In the genomic region with DNA sequence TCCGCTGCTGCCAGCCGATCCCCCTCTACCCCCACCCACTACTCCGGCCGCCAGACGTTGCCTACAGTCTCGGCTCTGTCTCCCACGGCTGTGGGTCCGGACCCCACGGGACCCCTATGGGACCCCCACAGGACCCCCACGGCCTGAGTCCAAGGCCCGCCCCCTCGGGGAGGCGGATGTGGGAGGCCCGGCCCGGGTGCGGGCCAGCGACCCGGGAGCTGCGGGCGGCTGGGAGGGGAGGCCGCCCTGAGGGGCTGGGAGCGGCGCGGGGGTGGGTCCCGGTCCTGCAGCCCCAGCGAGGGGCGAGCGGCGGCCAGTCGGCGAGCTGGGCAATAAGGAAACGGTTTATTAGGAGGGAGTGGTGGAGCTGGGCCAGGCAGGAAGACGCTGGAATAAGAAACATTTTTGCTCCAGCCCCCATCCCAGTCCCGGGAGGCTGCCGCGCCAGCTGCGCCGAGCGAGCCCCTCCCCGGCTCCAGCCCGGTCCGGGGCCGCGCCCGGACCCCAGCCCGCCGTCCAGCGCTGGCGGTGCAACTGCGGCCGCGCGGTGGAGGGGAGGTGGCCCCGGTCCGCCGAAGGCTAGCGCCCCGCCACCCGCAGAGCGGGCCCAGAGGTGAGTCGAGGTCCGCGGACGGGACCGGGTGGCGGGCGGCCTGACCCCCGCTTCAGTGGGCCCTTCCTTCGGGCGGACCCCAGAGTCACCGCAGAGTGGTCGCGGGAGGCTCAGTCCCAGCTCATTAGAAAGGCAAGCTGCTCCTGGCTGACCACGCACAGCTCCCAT, we compare ENCODE assay signal across 9 cellular contexts. TPM values are rescaled to one million over a fixed set of nuclear protein-coding genes. Genes with fewer than 3 reads are reported as not detected.
A peak's percentile ranks its signal among the peaks of the same experiment; 100 is the strongest.
DNase-seq lines count a peak whose midpoint lies in the region; TF ChIP-seq lines count a peak whose summit lies in the region.
"Had no signal": no experiment of that assay in that cellular context is flagged by ENCODE, and none has a peak within 500 bp of the region (broad histone marks: within the 10 kb centered on the region; RNA-seq: fewer than 3 reads in every experiment).

A gene (plus strand): TSS at position 422 of the 781 bp plus-strand sequence. CDS start 4,971 bp downstream, outside the sequence.

- H3K9me3 ChIP-seq in esophagus (ENCODE audit: control insufficient read depth in 2 of 2, insufficient read depth in 1 of 2, low read depth in 1 of 2, low read length in 1 of 2) (no peaks in the 10 kb centered on the region), suprapubic skin (no peaks in the 10 kb centered on the region)

- TF ChIP-seq CTCF in suprapubic skin (IDR thresholded peaks at IDR 0.05) = no peak

- DNase-seq in mesenteric fat pad (ENCODE audit: low spot score) (peak; percentile 88), suprapubic skin (ENCODE audit: low spot score in 2 of 2) (peak in 1 of 2 donors; percentile 71), NCI-H510A (lab: John Stamatoyannopoulos, UW) (no peak), NOMO-1 treated with dmso at 0.1 percent for 144 hours (lab: John Stamatoyannopoulos, UW; ENCODE audit: unreplicated experiment) (no peak), NCI-H69 (lab: John Stamatoyannopoulos, UW) (no peak), OCI-M2 (lab: John Stamatoyannopoulos, UW; ENCODE audit: unreplicated experiment) (no peak)
- DNase-seq: NCI-H1105 treated with DMSO at 0.1 percent for 48 hours had no signal

- WGBS in esophagus, 2 donors = 11 to 12% methylated on average over 73 to 74 of the region's 74 CpGs
- whole genome bisulfite sequencing in suprapubic skin = 0% methylated on average over 12 of the region's 74 CpGs

- H3K4me1 ChIP-seq in esophagus (ENCODE audit: control insufficient read depth in 2 of 2, insufficient read depth in 2 of 2, low read length in 1 of 2) (peaks cover 0 to 4% of the 10 kb centered on the region in 2 donors), suprapubic skin (peaks cover 73% of the 10 kb centered on the region)

- TF ChIP-seq RAD21 in Ishikawa (IDR thresholded peaks at IDR 0.05; ENCODE audit: low read depth) = no peak

- H3K27ac ChIP-seq in esophagus (ENCODE audit: low read depth in 2 of 2, low read length in 1 of 2) = peak within 1 kb of the TSS; percentile 78 to 86
- peak within 1 kb of the TSS; percentile 92 for H3K27ac ChIP-seq in suprapubic skin

- H3K4me3 ChIP-seq in esophagus (ENCODE audit: low read depth in 1 of 2, low read length in 2 of 2) = peak within 1 kb of the TSS; percentile 30 to 44
- peak within 1 kb of the TSS; percentile 58 for H3K4me3 ChIP-seq in suprapubic skin

- TF ChIP-seq EP300 in Ishikawa (IDR thresholded peaks at IDR 0.05; ENCODE audit: borderline replicate concordance) = no peak
- no peak for TF ChIP-seq EP300 in suprapubic skin (IDR thresholded peaks at IDR 0.05)

- no peak for TF ChIP-seq POLR2A in suprapubic skin (IDR thresholded peaks at IDR 0.05)

- H3K27me3 ChIP-seq in esophagus (ENCODE audit: control insufficient read depth in 1 of 2, insufficient read depth in 2 of 2, low read length in 2 of 2) (peaks cover 0 to 6% of the 10 kb centered on the region in 2 donors), suprapubic skin (peaks cover 11% of the 10 kb centered on the region)

- H3K36me3 ChIP-seq in esophagus (ENCODE audit: control insufficient read depth in 2 of 2, insufficient read depth in 2 of 2, low read length in 1 of 2) (no peaks in the 10 kb centered on the region), suprapubic skin (no peaks in the 10 kb centered on the region)

TF ChIP-seq in Ishikawa, 13 proteins besides CTCF, POLR2A, EP300 and RAD21:
- TF ChIP-seq ZBTB7A (IDR thresholded peaks at IDR 0.05; ENCODE audit: low read depth) = peak; percentile 40; the same call in 1 of the 2 replicates
- TF ChIP-seq CEBPB (IDR thresholded peaks at IDR 0.05) = no peak
- TF ChIP-seq, protein P1, sequence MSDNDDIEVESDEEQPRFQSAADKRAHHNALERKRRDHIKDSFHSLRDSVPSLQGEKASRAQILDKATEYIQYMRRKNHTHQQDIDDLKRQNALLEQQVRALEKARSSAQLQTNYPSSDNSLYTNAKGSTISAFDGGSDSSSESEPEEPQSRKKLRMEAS (IDR thresholded peaks at IDR 0.05) = no peak

RNA-seq across cellular contexts. Expression of the gene that starts here (rescaled TPM):
- 1 to 10 TPM; 3.4 to 5.2 TPM for polyA plus RNA-seq in esophagus
- total RNA-seq in mesenteric fat pad (85.2 TPM), suprapubic skin (10 to 100 TPM; 31.2 to 43.4 (median 39.0) TPM)
